8 cellular contexts compared by ENCODE assay signal in the genomic region with DNA sequence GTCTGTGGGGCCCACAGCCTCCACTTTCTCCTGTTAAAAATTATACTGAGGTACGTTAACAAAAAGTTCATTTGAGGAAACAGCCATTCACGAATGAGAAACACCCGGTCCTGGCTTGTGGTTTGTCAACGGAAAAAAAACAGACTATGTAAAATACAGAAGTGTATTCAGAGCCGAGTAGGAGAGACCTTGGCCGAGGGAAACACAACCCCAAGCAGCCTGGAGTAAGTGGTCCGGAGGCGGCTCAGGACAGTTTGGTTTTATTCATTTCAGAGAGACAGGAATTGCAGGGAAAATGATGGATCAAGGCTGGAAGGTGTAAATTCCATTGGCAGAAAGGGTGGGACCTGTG. TPM values are rescaled to one million over a fixed set of nuclear protein-coding genes. Genes with fewer than 3 reads are reported as not detected.
A peak's percentile ranks its signal among the peaks of the same experiment; 100 is the strongest.
DNase-seq lines count a peak whose midpoint lies in the region; ATAC-seq and TF ChIP-seq lines count a peak whose summit lies in the region.

No MANE protein-coding gene starts in this region.

- ATAC-seq in GM21825 (IDR thresholded peaks at IDR 0.05; ENCODE audit: unreplicated experiment), result peak; percentile 25

- H3K4me1 Mint-ChIP-seq in T-helper 2 cell treated with Interferon-gamma antibody and Interleukin-4, amounts not matched to agents 5 μg/mL and 100 μg/mL, for 36 hours (ENCODE audit: low read depth), result peaks cover 12% of the 10 kb centered on the region
- peaks cover 3% of the 10 kb centered on the region for H3K4me1 Mint-ChIP-seq in glutamatergic neuron (ENCODE audit: low read depth, unreplicated experiment)

- peak overlapping the region; percentile 89 for H3K4me3 Mint-ChIP-seq in T-helper 2 cell treated with Interferon-gamma antibody and Interleukin-4, amounts not matched to agents 5 μg/mL and 100 μg/mL, for 36 hours
- H3K4me3 Mint-ChIP-seq in glutamatergic neuron (ENCODE audit: unreplicated experiment), result peak overlapping the region; percentile 81

- peaks cover 34% of the 10 kb centered on the region for H3K36me3 Mint-ChIP-seq in T-helper 2 cell treated with Interferon-gamma antibody and Interleukin-4, amounts not matched to agents 5 μg/mL and 100 μg/mL, for 36 hours (ENCODE audit: low read depth)
- peaks cover 19% of the 10 kb centered on the region for H3K36me3 Mint-ChIP-seq in glutamatergic neuron (ENCODE audit: unreplicated experiment)

- peak overlapping the region; percentile 41 for H3K4me3 ChIP-seq in skeletal muscle cell (ENCODE audit: low read depth, low read length)

- H3K27me3 Mint-ChIP-seq in T-helper 2 cell treated with Interferon-gamma antibody and Interleukin-4, amounts not matched to agents 5 μg/mL and 100 μg/mL, for 36 hours (ENCODE audit: low read depth), result no peaks in the 10 kb centered on the region
- peaks cover 6% of the 10 kb centered on the region for H3K27me3 Mint-ChIP-seq in glutamatergic neuron (ENCODE audit: unreplicated experiment)

- peak; percentile 80 to 87 for DNase-seq in AML-193 (lab: John Stamatoyannopoulos, UW)
- no peak for DNase-seq in T-helper 2 cell treated with Interferon-gamma antibody and Interleukin-4, amounts not matched to agents 5 μg/mL and 100 μg/mL, for 36 hours (ENCODE audit: low spot score)
- no peak for DNase-seq in glutamatergic neuron
- DNase-seq in skeletal muscle cell (ENCODE audit: low read depth), result no peak
- DNase-seq in stimulated activated CD4-positive, alpha-beta T cell treated with anti-CD3 and anti-CD28 coated beads, Interleukin-2, amount 100 ng/mL, for 24 hours, result no peak
- no peak for DNase-seq in NCI-H446 (lab: John Stamatoyannopoulos, UW)
- DNase-seq in stimulated activated naive CD4-positive, alpha-beta T cell treated with Interleukin-2 at 50 U/mL for 16 hours (lab: John Stamatoyannopoulos, UW), result no peak

- peaks cover 34% of the 10 kb centered on the region for H3K9me3 Mint-ChIP-seq in T-helper 2 cell treated with Interferon-gamma antibody and Interleukin-4, amounts not matched to agents 5 μg/mL and 100 μg/mL, for 36 hours
- H3K9me3 Mint-ChIP-seq in glutamatergic neuron (ENCODE audit: unreplicated experiment), result peaks cover 3% of the 10 kb centered on the region

- H3K27ac Mint-ChIP-seq in T-helper 2 cell treated with Interferon-gamma antibody and Interleukin-4, amounts not matched to agents 5 μg/mL and 100 μg/mL, for 36 hours, result peak overlapping the region; percentile 84
- no peak overlapping the region for H3K27ac Mint-ChIP-seq in glutamatergic neuron (ENCODE audit: unreplicated experiment)

- TF ChIP-seq CTCF in glutamatergic neuron (IDR thresholded peaks at IDR 0.05; ENCODE audit: partially characterized antibody, unreplicated experiment), result no peak

RNA-seq across cellular contexts. Expression of a gene that starts 0.7 kb away (rescaled TPM):
- 21.1 TPM for total RNA-seq in glutamatergic neuron (ENCODE audit: unreplicated experiment)

RNA-seq across cellular contexts. Expression of a gene that starts 35.2 kb away (rescaled TPM):
- total RNA-seq in glutamatergic neuron (ENCODE audit: unreplicated experiment), result 20.3 TPM

RNA-seq across cellular contexts. Expression of a gene that starts 38.3 kb away (rescaled TPM):
- 29.6 TPM for total RNA-seq in glutamatergic neuron (ENCODE audit: unreplicated experiment)

RNA-seq across cellular contexts. Expression of a gene that starts 50.9 kb away (rescaled TPM):
- total RNA-seq in glutamatergic neuron (ENCODE audit: unreplicated experiment), result 26.0 TPM

Comparison
In these comparisons a context has a peak if more than half of its experiments do, and no peak if none do; other contexts are left out.
1. DNase-seq: peak in AML-193 (2 of 2); none in T-helper 2 cell treated with Interferon-gamma antibody and Interleukin-4, amounts not matched to agents 5 μg/mL and 100 μg/mL, for 36 hours (single experiment), glutamatergic neuron (single experiment), skeletal muscle cell (single experiment), stimulated activated CD4-positive, alpha-beta T cell treated with anti-CD3 and anti-CD28 coated beads, Interleukin-2, amount 100 ng/mL, for 24 hours (0 of 2), NCI-H446 (0 of 2) and stimulated activated naive CD4-positive, alpha-beta T cell treated with Interleukin-2 at 50 U/mL for 16 hours (single experiment).